18 cellular contexts compared by ENCODE assay signal in the genomic region with DNA sequence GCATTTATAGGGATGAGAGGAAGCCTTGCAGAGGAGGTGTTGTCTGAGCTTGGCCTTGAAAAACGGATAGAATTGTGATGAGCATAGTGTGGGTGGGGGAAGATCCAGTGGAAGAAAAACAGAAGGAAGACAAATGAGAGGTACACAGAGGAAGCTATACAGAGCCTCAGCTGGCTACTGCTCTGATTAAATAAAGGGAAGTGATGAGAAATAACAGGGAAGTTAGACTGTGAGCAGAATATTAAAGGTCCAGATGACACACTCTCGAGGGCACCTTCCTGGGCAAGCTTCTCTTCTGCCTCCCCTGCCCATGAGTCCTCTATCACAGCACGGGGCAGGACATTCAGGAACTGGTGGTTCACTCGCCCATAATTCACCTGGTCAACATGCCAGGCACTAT.
DNase-seq lines count a peak whose midpoint lies in the region; ATAC-seq, FAIRE-seq and TF ChIP-seq lines count a peak whose summit lies in the region.
"Had no signal": no experiment of that assay in that cellular context is flagged by ENCODE, and none has a peak within 500 bp of the region (broad histone marks: within the 10 kb centered on the region; RNA-seq: fewer than 3 reads in every experiment).

No MANE protein-coding gene starts in this region.

- 76 to 80% methylated on average over 3 to 4 of the region's 4 CpGs for whole genome bisulfite sequencing in gastroesophageal sphincter (ENCODE audit: low coverage in 1 of 2), 2 donors

- H3K9me3 ChIP-seq in gastroesophageal sphincter, result no peaks in the 10 kb centered on the region
- no peaks in the 10 kb centered on the region for H3K9me3 ChIP-seq in WERI-Rb-1 (ENCODE audit: severe bottlenecking)
- H3K9me3 ChIP-seq: adrenal gland, breast epithelium had no signal

- peaks cover 0 to 40% of the 10 kb centered on the region in 2 donors for H3K36me3 ChIP-seq in gastroesophageal sphincter
- H3K36me3 ChIP-seq in WERI-Rb-1, result no peaks in the 10 kb centered on the region
- H3K36me3 ChIP-seq: adrenal gland, breast epithelium had no signal

- no peak for TF ChIP-seq EP300 in gastroesophageal sphincter (IDR thresholded peaks at IDR 0.05)

- no peak for TF ChIP-seq CTCF in gastroesophageal sphincter (IDR thresholded peaks at IDR 0.05)
- no peak for TF ChIP-seq CTCF in foreskin keratinocyte (conservative IDR thresholded peaks at IDR 0.05)
- no peak for TF ChIP-seq CTCF in WERI-Rb-1 (IDR thresholded peaks at IDR 0.05; ENCODE audit: low read depth, low read length)

- H3K4me1 ChIP-seq in gastroesophageal sphincter (no peaks in the 10 kb centered on the region), foreskin keratinocyte (no peaks in the 10 kb centered on the region)
- H3K4me1 ChIP-seq: adrenal gland, breast epithelium had no signal

- no peaks in the 10 kb centered on the region for H3K27me3 ChIP-seq in gastroesophageal sphincter
- no peaks in the 10 kb centered on the region for H3K27me3 ChIP-seq in foreskin keratinocyte
- H3K27me3 ChIP-seq in WERI-Rb-1 (ENCODE audit: insufficient read depth, low read depth, severe bottlenecking), result no peaks in the 10 kb centered on the region
- H3K27me3 ChIP-seq: adrenal gland, breast epithelium had no signal

- DNase-seq in GM19239 (ENCODE audit: insufficient read length, low spot score) (no peak), NOMO-1 (lab: John Stamatoyannopoulos, UW; ENCODE audit: unreplicated experiment in 2 of 2) (peak; percentile 11 to 70), pons (ENCODE audit: low spot score) (peak; percentile 50), foreskin keratinocyte (no peak), WERI-Rb-1 (no peak)
- DNase-seq: activated CD4-positive, alpha-beta T cell treated with anti-CD3 and anti-CD28 coated beads, Interleukin-2, amount 50 U/mL, for 48 hours; activated gamma-delta T cell treated with Interleukin-2 at 50 U/mL for 16 hours; activated T-cell treated with anti-CD3 and anti-CD28 coated beads for 4 hours; adrenal gland; DMS79 treated with DMSO at 0.1 percent for 48 hours; kidney glomerular epithelial cell; NCI-H146; NCI-H2171 treated with DMSO at 0.1 percent for 48 hours; NCI-H69; PC-9 had no signal

- ATAC-seq in gastroesophageal sphincter (peak; percentile 39), HG03196 (IDR thresholded peaks at IDR 0.05; ENCODE audit: unreplicated experiment) (no peak), foreskin keratinocyte (no peak)

- H3K4me3 ChIP-seq in gastroesophageal sphincter (no peak overlapping the region), WERI-Rb-1 (ENCODE audit: low read depth, low read length) (no peak overlapping the region)
- H3K4me3 ChIP-seq: adrenal gland, breast epithelium, PC-9 had no signal

- no peak overlapping the region for H3K27ac ChIP-seq in gastroesophageal sphincter
- H3K27ac ChIP-seq in foreskin keratinocyte, result no peak overlapping the region
- H3K27ac ChIP-seq in WERI-Rb-1, result no peak overlapping the region
- H3K27ac ChIP-seq: breast epithelium, PC-9 had no signal

- TF ChIP-seq POLR2A in gastroesophageal sphincter (IDR thresholded peaks at IDR 0.05), result no peak

- FAIRE-seq in GM19239 (lab: Jason Lieb, UNC), result peak; percentile 59

Comparison
In these comparisons a context has a peak if more than half of its experiments do, and no peak if none do; other contexts are left out.
1. DNase-seq: peak in NOMO-1 (2 of 2) and pons (single experiment); none in GM19239 (single experiment), foreskin keratinocyte (0 of 2) and WERI-Rb-1 (single experiment).